In genomic region chr19:16458391-16459128, GRCh38 we compare ENCODE assay signal across 12 cellular contexts. TPM values are rescaled to one million over a fixed set of nuclear protein-coding genes. Genes with fewer than 3 reads are reported as not detected.
DNase-seq lines count a peak whose midpoint lies in the region; ATAC-seq, FAIRE-seq and TF ChIP-seq lines count a peak whose summit lies in the region.
"Had no signal": no experiment of that assay in that cellular context is flagged by ENCODE, and none has a peak within 500 bp of the region (broad histone marks: within the 10 kb centered on the region; RNA-seq: fewer than 3 reads in every experiment).

No MANE protein-coding gene starts in this region.

- TF ChIP-seq CTCF in HepG2 (CRISPR knock-in tag; IDR thresholded peaks at IDR 0.05) (no peak), right lobe of liver (IDR thresholded peaks at IDR 0.05) (no peak), coronary artery (IDR thresholded peaks at IDR 0.05) (no peak), nephron (IDR thresholded peaks at IDR 0.05; ENCODE audit: unreplicated experiment in 3 of 3) (no peak), GM13976 (IDR thresholded peaks at IDR 0.05; ENCODE audit: borderline replicate concordance, control extremely low read depth, extremely low read depth, insufficient read depth, missing control alignments) (no peak)

- in situ Hi-C loops in HepG2 (cut with HindIII; ENCODE audit: extremely low pct_ligation_motif_present, low pct_unique_long_range_greater_than_20kb): no loop called here
- in situ Hi-C loops in GM13976 (cut with MboI; ENCODE audit: low sequenced_read_pairs, unreplicated experiment): no loop called here

- FAIRE-seq in HepG2 (lab: Jason Lieb, UNC) (peak; percentile 66), frontal cortex (lab: Jason Lieb, UNC) (no peak)

- no peaks in the 10 kb centered on the region for H3K27me3 Mint-ChIP-seq in nephron (ENCODE audit: low read depth)

- H3K4me3 Mint-ChIP-seq in nephron: peak overlapping the region in 2 of 3 experiments; percentile 0 to 1

- H3K36me3 ChIP-seq in HepG2 (replicated peaks in 1 of 2; ENCODE audit: control insufficient read depth in 1 of 2, insufficient read depth in 2 of 2, low read length in 2 of 2) (peaks cover 1 to 3% of the 10 kb centered on the region in 2 experiments; a peak in 1 of 5 replicates), right lobe of liver (no peaks in the 10 kb centered on the region)
- H3K36me3 ChIP-seq: BE2C had no signal

- POLR2A ChIA-PET in HepG2 (lab: Yijun Ruan, JAX): interaction anchor here (1.2 to 1.8 kb wide), 3 partner anchors 12 to 35 kb away, joined by 3 to 5 read pairs (median 4); no protein-coding TSS in a partner anchor

- H3K36me3 Mint-ChIP-seq in nephron (ENCODE audit: low read depth): no peaks in the 10 kb centered on the region

- peak overlapping the region; percentile 33; the same call in 1 of the 2 replicates for H3K9ac ChIP-seq in HepG2 (ENCODE audit: insufficient read depth, low read depth, low read length)

- H3K4me1 ChIP-seq in HepG2 (ENCODE audit: insufficient read depth, low read length) (peaks cover 67% of the 10 kb centered on the region), right lobe of liver (peaks cover 0 to 52% (median 25%) of the 10 kb centered on the region in 4 donors)

- peak overlapping the region; percentile 72 for H3K4me2 ChIP-seq in HepG2 (ENCODE audit: low read depth, low read length)

- intact Hi-C loops in HepG2 (cut with micrococcal nuclease; ENCODE audit: unreplicated experiment): no loop called here
- intact Hi-C loops in right lobe of liver (cut with DNase I): no loop called here

- no peaks in the 10 kb centered on the region for H3K27me3 ChIP-seq in HepG2 (ENCODE audit: control insufficient read depth in 1 of 2, insufficient read depth in 2 of 2, low read length in 2 of 2)
- no peaks in the 10 kb centered on the region for H3K27me3 ChIP-seq in right lobe of liver
- H3K27me3 ChIP-seq: BE2C had no signal

- no peak overlapping the region for H2AFZ ChIP-seq in HepG2 (ENCODE audit: low read length)

- no peak for TF ChIP-seq RAD21 in HepG2 (CRISPR knock-in tag; IDR thresholded peaks at IDR 0.05)

- peak overlapping the region in 1 of 3 experiments; percentile 61; a peak in 2 of 6 replicates for H3K4me3 ChIP-seq in HepG2 (replicated peaks in 1 of 3; ENCODE audit: insufficient read depth in 1 of 3, low read depth in 2 of 3, low read length in 3 of 3)
- H3K4me3 ChIP-seq in right lobe of liver: no peak overlapping the region
- no peak overlapping the region for H3K4me3 ChIP-seq in coronary artery

- no peak for TF ChIP-seq EP300 in HepG2 (IDR thresholded peaks at IDR 0.05; ENCODE audit: low read depth in 2 of 2, low read length in 2 of 2)
- no peak for TF ChIP-seq EP300 in HepG2 (CRISPR knock-in tag; IDR thresholded peaks at IDR 0.05; ENCODE audit: borderline replicate concordance)

- H3K79me2 ChIP-seq in HepG2 (ENCODE audit: insufficient read depth, low read length): peaks cover 94% of the 10 kb centered on the region

- 61% methylated on average over 15 of the region's 20 CpGs for WGBS in HepG2 (ENCODE audit: low lambda C conversion rate)
- 48% methylated on average over 11 of the region's 20 CpGs for WGBS in right lobe of liver (ENCODE audit: insufficient coverage, low coverage, low lambda C conversion rate, missing lambda C conversion rate)

- peak overlapping the region; percentile 50 for H3K27ac ChIP-seq in HepG2 (ENCODE audit: extremely low read length, insufficient read depth, low read length)
- no peak overlapping the region for H3K27ac ChIP-seq in right lobe of liver
- H3K27ac ChIP-seq in coronary artery: peak overlapping the region; percentile 43 to 81

- DNase-seq in HepG2 (ENCODE audit: low spot score) (peak; percentile 38), right lobe of liver (no peak), coronary artery (ENCODE audit: low spot score) (no peak), HUDEP-2 (lab: John Stamatoyannopoulos, UW; ENCODE audit: unreplicated experiment in 76 of 76) (no peak), GM13976 (ENCODE audit: low spot score) (no peak), frontal cortex (ENCODE audit: low spot score in 2 of 2) (no peak)
- DNase-seq: activated CD8-positive, alpha-beta memory T cell treated with anti-CD3 and anti-CD28 coated beads, Interleukin-2, amount 50 U/mL, for 48 hours; BE2C; NCI-H187 had no signal

- H3K4me1 Mint-ChIP-seq in nephron: peaks cover 58% of the 10 kb centered on the region

- TF ChIP-seq POLR2A in HepG2 (IDR thresholded peaks at IDR 0.05; ENCODE audit: insufficient read depth in 1 of 2, low read depth in 2 of 2, low read length in 2 of 2) (no peak), right lobe of liver (IDR thresholded peaks at IDR 0.05) (no peak), GM18505 (IDR thresholded peaks at IDR 0.05; ENCODE audit: borderline replicate concordance, extremely low read depth, insufficient read depth, insufficient read length) (no peak)

- H3K9me3 ChIP-seq in HepG2 (ENCODE audit: low read length) (no peaks in the 10 kb centered on the region), right lobe of liver (no peaks in the 10 kb centered on the region)
- H3K9me3 ChIP-seq: BE2C had no signal

- no peaks in the 10 kb centered on the region for H3K9me3 Mint-ChIP-seq in nephron

- peaks cover 15% of the 10 kb centered on the region for H4K20me1 ChIP-seq in HepG2 (ENCODE audit: insufficient read depth, low read length)

- BruUV-seq in HepG2 (replicated peaks; lab: Mats Ljungman, UMichigan): no TSS peak

- ATAC-seq in HepG2: peak; percentile 87
- ATAC-seq in right lobe of liver: no peak
- no peak for ATAC-seq in GM18505 (IDR thresholded peaks at IDR 0.05; ENCODE audit: unreplicated experiment)

- peak overlapping the region; percentile 39 to 79 (median 73) for H3K27ac Mint-ChIP-seq in nephron

- CTCF ChIA-PET in HepG2 (lab: Yijun Ruan, JAX; ENCODE audit: low intra/inter-chr PET ratio, low total read pairs): no interaction called here

RNA-seq across cellular contexts. Expression of gene EPS15L1, which starts 13.2 kb away (rescaled TPM):
- total RNA-seq in HepG2 (2016; rRNA removed; fragmentation: Illumina TruSeq; extraction: Trizol) (7.0 and 8.6 TPM in 2 replicates), right lobe of liver (10 to 100 TPM in 4 of 6 experiments, 1 to 10 TPM in 2; 6.3 to 22.5 (median 13.8) TPM), frontal cortex (15.1 TPM)
- 3.7 and 4.1 TPM in 2 replicates for total RNA-seq in HepG2 (2016; cell fraction: cytosol; rRNA removed; fragmentation: Illumina TruSeq; extraction: Trizol; ENCODE audit: low read depth)
- total RNA-seq in HepG2 (2016; cell fraction: insoluble cytoplasmic fraction; rRNA removed; fragmentation: Illumina TruSeq; extraction: Trizol): 8.4 and 8.7 TPM in 2 replicates
- total RNA-seq in HepG2 (2016; cell fraction: membrane; rRNA removed; fragmentation: Illumina TruSeq; extraction: Trizol): 5.5 and 7.2 TPM in 2 replicates
- total RNA-seq in HepG2 (2016; cell fraction: nucleus; rRNA removed; fragmentation: Illumina TruSeq; extraction: Trizol): 16.1 and 18.4 TPM in 2 replicates
- 14.0 and 16.5 TPM in 2 replicates for polyA plus RNA-seq in HepG2 (2011; rRNA removed)
- 8.2 and 8.5 TPM in 2 replicates for polyA plus RNA-seq in HepG2 (2011; cell fraction: cytosol; rRNA removed)
- 28.2 and 31.7 TPM in 2 replicates for polyA plus RNA-seq in HepG2 (2011; cell fraction: nucleus; rRNA removed)
- polyA plus RNA-seq in HepG2 (2012): 23.7 and 24.6 TPM in 2 replicates
- 2.8 TPM in 2 replicates for polyA plus RNA-seq in HepG2 (2016; cell fraction: cytosol; fragmentation: Illumina TruSeq; extraction: Trizol; ENCODE audit: low read depth)
- polyA plus RNA-seq in HepG2 (2016; cell fraction: insoluble cytoplasmic fraction; fragmentation: Illumina TruSeq; extraction: Trizol; ENCODE audit: low read depth): 18.3 and 21.1 TPM in 2 replicates
- 3.9 and 5.1 TPM in 2 replicates for polyA plus RNA-seq in HepG2 (2016; cell fraction: membrane; fragmentation: Illumina TruSeq; extraction: Trizol; ENCODE audit: low read depth)
- polyA plus RNA-seq in HepG2 (2016; cell fraction: nucleus; fragmentation: Illumina TruSeq; extraction: Trizol; ENCODE audit: insufficient read depth, low read depth): 25.3 and 31.3 TPM in 2 replicates
- 22.5 and 23.7 TPM in 2 replicates for polyA minus RNA-seq in HepG2 (2011; rRNA and poly(A)+ RNA removed; ENCODE audit: low replicate concordance)
- polyA minus RNA-seq in HepG2 (2011; cell fraction: cytosol; rRNA and poly(A)+ RNA removed): 13.0 and 19.8 TPM in 2 replicates
- polyA minus RNA-seq in HepG2 (2011; cell fraction: nucleus; rRNA and poly(A)+ RNA removed): 31.8 and 42.8 TPM in 2 replicates

RNA-seq across cellular contexts. Expression of gene CALR3, which starts 37.4 kb away (rescaled TPM):
- total RNA-seq in HepG2 (2016; rRNA removed; fragmentation: Illumina TruSeq; extraction: Trizol) (not detected in 2 replicates), right lobe of liver (not detected), frontal cortex (not detected)
- not detected in 2 replicates for total RNA-seq in HepG2 (2016; cell fraction: cytosol; rRNA removed; fragmentation: Illumina TruSeq; extraction: Trizol; ENCODE audit: low read depth)
- total RNA-seq in HepG2 (2016; cell fraction: insoluble cytoplasmic fraction; rRNA removed; fragmentation: Illumina TruSeq; extraction: Trizol): not detected in 2 replicates
- total RNA-seq in HepG2 (2016; cell fraction: membrane; rRNA removed; fragmentation: Illumina TruSeq; extraction: Trizol): not detected in 2 replicates
- total RNA-seq in HepG2 (2016; cell fraction: nucleus; rRNA removed; fragmentation: Illumina TruSeq; extraction: Trizol): not detected in 2 replicates
- polyA plus RNA-seq in HepG2 (2011; rRNA removed): not detected in 2 replicates
- not detected in 2 replicates for polyA plus RNA-seq in HepG2 (2011; cell fraction: cytosol; rRNA removed)
- not detected in 2 replicates for polyA plus RNA-seq in HepG2 (2011; cell fraction: nucleus; rRNA removed)
- polyA plus RNA-seq in HepG2 (2012): 0.16 TPM in 1 of 2 replicates, not detected in the other
- polyA plus RNA-seq in HepG2 (2016; cell fraction: cytosol; fragmentation: Illumina TruSeq; extraction: Trizol; ENCODE audit: low read depth): not detected in 2 replicates
- polyA plus RNA-seq in HepG2 (2016; cell fraction: insoluble cytoplasmic fraction; fragmentation: Illumina TruSeq; extraction: Trizol; ENCODE audit: low read depth): not detected in 2 replicates
- polyA plus RNA-seq in HepG2 (2016; cell fraction: membrane; fragmentation: Illumina TruSeq; extraction: Trizol; ENCODE audit: low read depth): not detected in 2 replicates
- polyA plus RNA-seq in HepG2 (2016; cell fraction: nucleus; fragmentation: Illumina TruSeq; extraction: Trizol; ENCODE audit: insufficient read depth, low read depth): not detected in 2 replicates
- polyA minus RNA-seq in HepG2 (2011; rRNA and poly(A)+ RNA removed; ENCODE audit: low replicate concordance): not detected in 2 replicates
- not detected in 2 replicates for polyA minus RNA-seq in HepG2 (2011; cell fraction: cytosol; rRNA and poly(A)+ RNA removed)
- polyA minus RNA-seq in HepG2 (2011; cell fraction: nucleus; rRNA and poly(A)+ RNA removed): not detected in 2 replicates
- total RNA-seq: dermis microvascular lymphatic vessel endothelial cell had no signal

RNA-seq across cellular contexts. Expression of gene C19orf44, which starts 37.6 kb away (rescaled TPM):
- total RNA-seq in HepG2 (2016; rRNA removed; fragmentation: Illumina TruSeq; extraction: Trizol) (3.6 and 4.3 TPM in 2 replicates), right lobe of liver (1 to 10 TPM; 1.8 to 4.3 (median 2.5) TPM), frontal cortex (3.3 TPM)
- total RNA-seq in HepG2 (2016; cell fraction: cytosol; rRNA removed; fragmentation: Illumina TruSeq; extraction: Trizol; ENCODE audit: low read depth): 2.6 and 3.0 TPM in 2 replicates
- total RNA-seq in HepG2 (2016; cell fraction: insoluble cytoplasmic fraction; rRNA removed; fragmentation: Illumina TruSeq; extraction: Trizol): 2.7 and 3.1 TPM in 2 replicates
- 1.9 and 2.2 TPM in 2 replicates for total RNA-seq in HepG2 (2016; cell fraction: membrane; rRNA removed; fragmentation: Illumina TruSeq; extraction: Trizol)
- total RNA-seq in HepG2 (2016; cell fraction: nucleus; rRNA removed; fragmentation: Illumina TruSeq; extraction: Trizol): 4.6 and 4.8 TPM in 2 replicates
- 3.2 and 4.1 TPM in 2 replicates for polyA plus RNA-seq in HepG2 (2011; rRNA removed)
- 3.3 and 3.5 TPM in 2 replicates for polyA plus RNA-seq in HepG2 (2011; cell fraction: cytosol; rRNA removed)
- 10.6 and 11.2 TPM in 2 replicates for polyA plus RNA-seq in HepG2 (2011; cell fraction: nucleus; rRNA removed)
- polyA plus RNA-seq in HepG2 (2012): 3.4 and 5.4 TPM in 2 replicates
- polyA plus RNA-seq in HepG2 (2016; cell fraction: cytosol; fragmentation: Illumina TruSeq; extraction: Trizol; ENCODE audit: low read depth): 0.60 and 0.90 TPM in 2 replicates
- 3.6 and 4.3 TPM in 2 replicates for polyA plus RNA-seq in HepG2 (2016; cell fraction: insoluble cytoplasmic fraction; fragmentation: Illumina TruSeq; extraction: Trizol; ENCODE audit: low read depth)
- 1.5 TPM in 2 replicates for polyA plus RNA-seq in HepG2 (2016; cell fraction: membrane; fragmentation: Illumina TruSeq; extraction: Trizol; ENCODE audit: low read depth)
- polyA plus RNA-seq in HepG2 (2016; cell fraction: nucleus; fragmentation: Illumina TruSeq; extraction: Trizol; ENCODE audit: insufficient read depth, low read depth): 10.2 and 12.1 TPM in 2 replicates
- 2.9 and 3.4 TPM in 2 replicates for polyA minus RNA-seq in HepG2 (2011; rRNA and poly(A)+ RNA removed; ENCODE audit: low replicate concordance)
- 2.4 and 4.4 TPM in 2 replicates for polyA minus RNA-seq in HepG2 (2011; cell fraction: cytosol; rRNA and poly(A)+ RNA removed)
- polyA minus RNA-seq in HepG2 (2011; cell fraction: nucleus; rRNA and poly(A)+ RNA removed): 6.7 and 8.1 TPM in 2 replicates

Comparison
In these comparisons a context has a peak if more than half of its experiments do, and no peak if none do; other contexts are left out.
1. H3K27ac ChIP-seq: peak in HepG2 (single experiment) and coronary artery (2 of 2); none in right lobe of liver (0 of 3).